ENCODE assay signal across 13 cellular contexts in the genomic region with DNA sequence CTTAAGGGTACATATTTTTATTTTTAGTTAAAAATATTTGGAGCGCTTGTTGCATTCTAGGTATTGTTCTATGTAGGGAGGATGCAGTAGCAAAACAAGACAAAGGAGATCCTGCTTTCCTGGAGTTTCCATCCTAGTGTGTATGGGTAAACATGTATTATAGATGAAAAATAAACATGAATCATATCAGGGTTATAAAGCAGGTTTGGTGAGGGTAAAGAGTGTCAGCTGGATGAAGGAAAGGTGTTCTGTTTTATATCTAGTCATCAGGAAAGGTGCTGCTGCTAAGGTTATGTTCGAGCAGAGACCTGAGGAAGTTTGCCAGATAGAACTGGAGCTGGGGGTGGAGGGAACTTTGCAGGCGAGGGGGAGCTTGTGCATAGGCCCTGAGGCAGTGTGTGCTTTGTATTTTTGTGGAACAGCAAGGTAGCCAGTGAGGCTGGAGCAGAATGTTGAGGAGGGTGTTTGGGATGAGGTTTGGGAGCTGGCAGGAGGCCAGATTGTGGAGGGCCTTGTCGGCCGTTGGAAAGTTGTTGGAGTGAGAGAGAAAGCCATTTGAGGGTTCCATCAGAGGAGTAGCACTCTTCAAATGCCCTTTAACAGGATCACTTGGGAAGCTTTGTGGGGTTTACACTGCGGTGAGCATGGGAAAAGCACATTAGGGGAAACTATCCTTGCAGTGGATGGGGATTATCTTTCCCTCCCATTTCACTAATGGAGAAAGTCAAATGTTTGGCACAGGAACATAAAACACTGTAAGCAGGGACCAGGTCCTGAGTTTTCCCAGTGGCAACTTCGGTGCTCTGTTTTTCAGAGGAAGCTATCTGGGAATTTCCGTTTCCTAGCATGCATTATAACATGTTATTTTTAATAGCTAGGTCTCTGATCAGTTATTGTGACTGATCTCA. TPM values are rescaled to one million over a fixed set of nuclear protein-coding genes. Genes with fewer than 3 reads are reported as not detected.
A peak's percentile ranks its signal among the peaks of the same experiment; 100 is the strongest.
DNase-seq lines count a peak whose midpoint lies in the region; ATAC-seq lines count a peak whose summit lies in the region.
"Had no signal": no experiment of that assay in that cellular context is flagged by ENCODE, and none has a peak within 500 bp of the region (broad histone marks: within the 10 kb centered on the region; RNA-seq: fewer than 3 reads in every experiment).

No MANE protein-coding gene starts in this region.

- intact Hi-C loops in left colon (cut with DNase I, micrococcal nuclease): no loop called here

- peak overlapping the region; percentile 48 for H3K4me2 ChIP-seq in BLaER1

- H3K27ac ChIP-seq in BLaER1: peak overlapping the region; percentile 60
- H3K27ac ChIP-seq in SK-N-MC: peak overlapping the region; percentile 71
- H3K27ac ChIP-seq: HL-60 had no signal

- peak; percentile 51 for ATAC-seq in left colon
- no peak for ATAC-seq in HG03175 (IDR thresholded peaks at IDR 0.05; ENCODE audit: unreplicated experiment)
- ATAC-seq in HG03039 (IDR thresholded peaks at IDR 0.05; ENCODE audit: unreplicated experiment): no peak

- peaks cover 90% of the 10 kb centered on the region for H3K4me1 ChIP-seq in BLaER1
- H3K4me1 ChIP-seq: HAP-1 had no signal

- DNase-seq in DMS79 treated with DMSO at 0.1 percent for 48 hours (lab: John Stamatoyannopoulos, UW) (peak; percentile 59), SK-N-MC (ENCODE audit: low read depth, low spot score) (no peak), left colon (no peak), retina (no peak), NCI-H146 treated with DMSO at 0.1 percent for 48 hours (lab: John Stamatoyannopoulos, UW; ENCODE audit: unreplicated experiment) (no peak)
- DNase-seq: naive B cell; stimulated activated CD4-positive, alpha-beta T cell treated with anti-CD3 and anti-CD28 coated beads, Interleukin-2, amount 100 ng/mL, for 24 hours; T-helper 2 cell had no signal

- H3K27me3 ChIP-seq in BLaER1: no peaks in the 10 kb centered on the region

- H3K9ac ChIP-seq in BLaER1: no peak overlapping the region
- no peak overlapping the region for H3K9ac ChIP-seq in SK-N-MC (ENCODE audit: insufficient read length)

- H3K9me3 ChIP-seq in BLaER1 (no peaks in the 10 kb centered on the region), SK-N-MC (ENCODE audit: low read depth, low read length) (no peaks in the 10 kb centered on the region)
- H3K9me3 ChIP-seq: HAP-1 had no signal

- H3K4me3 ChIP-seq in BLaER1 (no peak overlapping the region), SK-N-MC (peak overlapping the region; percentile 18; the same call in 1 of the 2 replicates)
- H3K4me3 ChIP-seq: HAP-1 had no signal

- H3K36me3 ChIP-seq in BLaER1 (peaks cover 26% of the 10 kb centered on the region), SK-N-MC (ENCODE audit: insufficient read depth, low read length) (no peaks in the 10 kb centered on the region; the same call in 1 of the 2 replicates)
- H3K36me3 ChIP-seq: HAP-1 had no signal

- H4K20me1 ChIP-seq in BLaER1: no peaks in the 10 kb centered on the region

RNA-seq across cellular contexts. Expression of a gene that starts 35.9 kb away (rescaled TPM):
- total RNA-seq in left colon: 10 to 100 TPM; 86.2 to 95.2 TPM
